28 cellular contexts compared by ENCODE assay signal in the genomic region with DNA sequence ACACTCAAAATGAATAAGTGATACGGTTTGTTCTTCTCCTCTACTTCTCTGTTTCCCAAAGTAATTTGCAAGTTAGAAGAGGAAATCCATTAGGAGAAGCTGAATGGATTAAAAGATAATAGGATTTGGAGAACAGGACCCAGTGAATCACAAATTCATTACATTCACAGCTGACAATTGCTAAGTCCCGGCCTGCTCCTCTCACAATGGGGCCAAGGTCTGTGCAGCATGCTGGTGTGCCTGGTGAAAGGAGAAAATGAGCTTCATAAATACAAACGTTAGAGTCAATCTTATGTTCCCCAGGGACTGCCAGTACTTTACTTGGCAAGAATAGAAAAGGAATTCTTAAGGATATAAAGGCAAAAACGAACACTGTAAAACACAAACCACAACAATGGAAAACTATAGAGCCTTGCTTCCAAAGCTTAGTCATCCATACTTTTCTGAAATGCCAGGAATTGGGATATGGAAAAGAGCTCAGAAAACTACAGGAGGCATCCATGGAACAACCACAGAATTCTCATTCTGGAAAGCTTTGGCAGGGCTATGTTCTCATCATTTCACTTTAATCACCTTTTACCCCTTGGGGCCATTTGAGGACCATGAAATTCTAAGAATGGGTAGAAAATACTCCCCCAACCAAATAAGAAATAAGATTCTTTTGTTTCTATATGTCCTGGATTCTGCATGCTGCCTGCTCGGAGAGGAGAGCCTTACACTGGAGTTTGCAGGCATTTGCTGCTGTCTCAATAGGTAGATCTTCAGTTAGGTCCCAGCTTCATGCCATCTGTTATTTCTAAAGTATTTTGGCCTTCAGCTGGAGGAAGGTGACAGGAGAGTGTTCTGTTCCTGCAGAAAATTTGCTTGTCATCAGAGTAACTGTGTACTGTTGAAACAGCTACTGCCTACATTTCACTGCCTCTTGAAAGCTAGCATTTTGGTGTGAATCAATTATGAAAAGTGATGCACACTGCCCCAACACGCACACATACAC.
DNase-seq lines count a peak whose midpoint lies in the region; ATAC-seq and TF ChIP-seq lines count a peak whose summit lies in the region.
"Had no signal": no experiment of that assay in that cellular context is flagged by ENCODE, and none has a peak within 500 bp of the region (broad histone marks: within the 10 kb centered on the region; RNA-seq: fewer than 3 reads in every experiment).

No MANE protein-coding gene starts in this region.

- H3K9me2 ChIP-seq in SK-N-SH (no peaks in the 10 kb centered on the region), PC-9 (ENCODE audit: insufficient read depth) (no peaks in the 10 kb centered on the region)

- intact Hi-C loops in PC-9 (cut with micrococcal nuclease; ENCODE audit: unreplicated experiment): no loop called here

- H3K9me3 Mint-ChIP-seq in glutamatergic neuron (ENCODE audit: unreplicated experiment): no peaks in the 10 kb centered on the region
- H3K9me3 Mint-ChIP-seq: activated T-cell treated with anti-CD3 and anti-CD28 coated beads, Interleukin-2, amount 50 U/mL, for 72 hours had no signal

- H3K4me3 Mint-ChIP-seq in glutamatergic neuron (ENCODE audit: unreplicated experiment): no peak overlapping the region
- H3K4me3 Mint-ChIP-seq: activated T-cell treated with anti-CD3 and anti-CD28 coated beads, Interleukin-2, amount 50 U/mL, for 72 hours; CD4-positive, alpha-beta T cell; memory B cell; WTC11 had no signal

- H3K4me1 ChIP-seq in SK-N-SH (ENCODE audit: control insufficient read depth in 1 of 2, insufficient read depth in 2 of 2, low read depth in 1 of 2, low read length in 1 of 2) (0 out of 4 replicates have a peak, but pooled peaks cover 0 to 5% of the 10 kb centered on the region in 2 experiments), PC-9 (replicated peaks; ENCODE audit: insufficient read depth) (no peaks in the 10 kb centered on the region)
- H3K4me1 ChIP-seq: esophagus squamous epithelium, transverse colon had no signal

- peak overlapping the region; percentile 35; the same call in 1 of the 2 replicates for H2AFZ ChIP-seq in SK-N-SH (ENCODE audit: low read depth)
- H2AFZ ChIP-seq in PC-9: no peak overlapping the region
- H2AFZ ChIP-seq: hepatocyte had no signal

- CTCF ChIA-PET in SK-N-SH (lab: Yijun Ruan, JAX) (no interaction called here), PC-9 (lab: Charles Lee) (no interaction called here)

- DNase-seq in SK-N-SH (no peak), WERI-Rb-1 (peak; percentile 80), glutamatergic neuron (no peak), superior temporal gyrus (ENCODE audit: extremely low spot score) (peak; percentile 39), PC-9 (no peak), DMS79 treated with DMSO at 0.1 percent for 48 hours (lab: John Stamatoyannopoulos, UW) (no peak), mesenteric fat pad (ENCODE audit: low spot score) (no peak)
- DNase-seq: activated naive CD4-positive, alpha-beta T cell treated with Interleukin-2 at 50 U/mL for 16 hours; activated T-cell treated with anti-CD3 and anti-CD28 coated beads, Interleukin-2, amount 50 U/mL, for 72 hours; AML-193; CD4-positive, alpha-beta T cell; cortex of kidney; esophagus squamous epithelium; left colon; MG63; NCI-H1417; NCI-H2107; NCI-H510A treated with DMSO at 0.1 percent for 48 hours; occipital lobe; SIG-M5; stimulated activated CD8-positive, alpha-beta memory T cell treated with anti-CD3 and anti-CD28 coated beads, Interleukin-4, amount 100 ng/mL, for 48 hours; transverse colon had no signal

- H3K9ac ChIP-seq in SK-N-SH: no peak overlapping the region

- POLR2A ChIA-PET in SK-N-SH (lab: Yijun Ruan, JAX) (no interaction called here), PC-9 (lab: Charles Lee; ENCODE audit: unreplicated experiment) (no interaction called here)

- H3K36me3 Mint-ChIP-seq in glutamatergic neuron (ENCODE audit: unreplicated experiment): no peaks in the 10 kb centered on the region
- H3K36me3 Mint-ChIP-seq: memory B cell had no signal

- ATAC-seq in SK-N-SH treated with all-trans-retinoic acid at 6 μM for 48 hours: no peak
- ATAC-seq: activated T-cell treated with anti-CD3 and anti-CD28 coated beads, Interleukin-2, amount 50 U/mL, for 72 hours; K562; left colon; WTC11 had no signal

- TF ChIP-seq RAD21 in SK-N-SH (IDR thresholded peaks at IDR 0.05; ENCODE audit: low read length): no peak

- H3K4me2 ChIP-seq in SK-N-SH: no peak overlapping the region
- H3K4me2 ChIP-seq in PC-9: no peak overlapping the region
- H3K4me2 ChIP-seq: hepatocyte had no signal

- no peaks in the 10 kb centered on the region for H3K27me3 Mint-ChIP-seq in glutamatergic neuron (ENCODE audit: unreplicated experiment)
- H3K27me3 Mint-ChIP-seq: CD4-positive, alpha-beta T cell; memory B cell had no signal

- no peak overlapping the region for H3K4me3 ChIP-seq in SK-N-SH (ENCODE audit: low read depth in 2 of 2, low read length in 1 of 2)
- no peak overlapping the region; the same call in 1 of the 2 replicates for H3K4me3 ChIP-seq in WERI-Rb-1 (ENCODE audit: low read depth, low read length)
- H3K4me3 ChIP-seq in PC-9: no peak overlapping the region
- H3K4me3 ChIP-seq: esophagus squamous epithelium, hepatocyte, K562, MG63, skin epidermis, transverse colon had no signal

- H3K36me3 ChIP-seq in SK-N-SH (replicated peaks in 1 of 2; ENCODE audit: control insufficient read depth in 1 of 2, insufficient read depth in 2 of 2, low read length in 1 of 2) (no peaks in the 10 kb centered on the region), WERI-Rb-1 (no peaks in the 10 kb centered on the region), PC-9 (ENCODE audit: low read depth) (no peaks in the 10 kb centered on the region)
- H3K36me3 ChIP-seq: esophagus squamous epithelium, MG63, transverse colon had no signal

- H3K79me2 ChIP-seq in SK-N-SH (ENCODE audit: insufficient read depth) (no peaks in the 10 kb centered on the region), PC-9 (ENCODE audit: low read depth) (no peaks in the 10 kb centered on the region)
- H3K79me2 ChIP-seq: hepatocyte had no signal

- no peak overlapping the region for H3K27ac ChIP-seq in SK-N-SH (ENCODE audit: low read depth in 2 of 2, low read length in 1 of 2)
- no peak overlapping the region for H3K27ac ChIP-seq in WERI-Rb-1
- no peak overlapping the region for H3K27ac ChIP-seq in PC-9
- H3K27ac ChIP-seq: esophagus squamous epithelium, hepatocyte, skin epidermis, transverse colon had no signal

- H4K20me1 ChIP-seq in SK-N-SH (ENCODE audit: insufficient read depth) (no peaks in the 10 kb centered on the region), PC-9 (ENCODE audit: insufficient read depth) (no peaks in the 10 kb centered on the region)

- no peak for TF ChIP-seq EP300 in SK-N-SH (IDR thresholded peaks at IDR 0.05; ENCODE audit: borderline replicate concordance in 1 of 2, low read depth in 1 of 2, low read length in 1 of 2)

- H3K27me3 ChIP-seq in SK-N-SH (ENCODE audit: insufficient read depth) (no peaks in the 10 kb centered on the region), WERI-Rb-1 (ENCODE audit: insufficient read depth, low read depth, severe bottlenecking) (no peaks in the 10 kb centered on the region), PC-9 (ENCODE audit: insufficient read depth, low read depth) (no peaks in the 10 kb centered on the region)
- H3K27me3 ChIP-seq: esophagus squamous epithelium, hepatocyte, MG63, transverse colon had no signal

- H3F3A ChIP-seq in SK-N-SH (replicated peaks; ENCODE audit: insufficient read depth): no peaks in the 10 kb centered on the region
- H3F3A ChIP-seq in PC-9 (ENCODE audit: insufficient read depth, low read depth): no peaks in the 10 kb centered on the region

- H3K9me3 ChIP-seq in SK-N-SH (no peaks in the 10 kb centered on the region), WERI-Rb-1 (ENCODE audit: severe bottlenecking) (no peaks in the 10 kb centered on the region), PC-9 (ENCODE audit: insufficient read depth, low read depth) (no peaks in the 10 kb centered on the region)
- H3K9me3 ChIP-seq: MG63, transverse colon had no signal

- peaks cover 4% of the 10 kb centered on the region for H3K4me1 Mint-ChIP-seq in glutamatergic neuron (ENCODE audit: low read depth, unreplicated experiment)
- H3K4me1 Mint-ChIP-seq: memory B cell had no signal

- peak overlapping the region; percentile 28 for H3K27ac Mint-ChIP-seq in glutamatergic neuron (ENCODE audit: unreplicated experiment)
- H3K27ac Mint-ChIP-seq: activated T-cell treated with anti-CD3 and anti-CD28 coated beads, Interleukin-2, amount 50 U/mL, for 72 hours; CD4-positive, alpha-beta T cell; memory B cell; WTC11 had no signal

- whole genome bisulfite sequencing in SK-N-SH (ENCODE audit: low lambda C conversion rate): 37% methylated on average over 6 of the region's 6 CpGs

- TF ChIP-seq CTCF in SK-N-SH (IDR thresholded peaks at IDR 0.05): no peak
- no peak for TF ChIP-seq CTCF in WERI-Rb-1 (IDR thresholded peaks at IDR 0.05; ENCODE audit: low read depth, low read length)
- TF ChIP-seq CTCF in glutamatergic neuron (IDR thresholded peaks at IDR 0.05; ENCODE audit: partially characterized antibody, unreplicated experiment): no peak
- TF ChIP-seq CTCF in PC-9 (conservative IDR thresholded peaks at IDR 0.05): no peak

- BruUV-seq in PC-9 (replicated peaks; lab: Mats Ljungman, UMichigan): no TSS peak

TF ChIP-seq in SK-N-SH, 30 proteins besides CTCF, POLR2A, EP300 and RAD21:
- no peak for TF ChIP-seq JUND (IDR thresholded peaks at IDR 0.05)
- TF ChIP-seq RXRA (IDR thresholded peaks at IDR 0.05; ENCODE audit: borderline replicate concordance, low read depth): no peak
- TF ChIP-seq, protein P1, sequence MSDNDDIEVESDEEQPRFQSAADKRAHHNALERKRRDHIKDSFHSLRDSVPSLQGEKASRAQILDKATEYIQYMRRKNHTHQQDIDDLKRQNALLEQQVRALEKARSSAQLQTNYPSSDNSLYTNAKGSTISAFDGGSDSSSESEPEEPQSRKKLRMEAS (IDR thresholded peaks at IDR 0.05; ENCODE audit: low read depth): no peak

TF ChIP-seq in SK-N-SH treated with all-trans-retinoic acid at 6 μM for 48 hours, 23 proteins besides CTCF, POLR2A, EP300 and RAD21 (continues in another document):
- no peak for TF ChIP-seq CSDC2 (CRISPR knock-in tag; IDR thresholded peaks at IDR 0.05)
- TF ChIP-seq, protein P2, sequence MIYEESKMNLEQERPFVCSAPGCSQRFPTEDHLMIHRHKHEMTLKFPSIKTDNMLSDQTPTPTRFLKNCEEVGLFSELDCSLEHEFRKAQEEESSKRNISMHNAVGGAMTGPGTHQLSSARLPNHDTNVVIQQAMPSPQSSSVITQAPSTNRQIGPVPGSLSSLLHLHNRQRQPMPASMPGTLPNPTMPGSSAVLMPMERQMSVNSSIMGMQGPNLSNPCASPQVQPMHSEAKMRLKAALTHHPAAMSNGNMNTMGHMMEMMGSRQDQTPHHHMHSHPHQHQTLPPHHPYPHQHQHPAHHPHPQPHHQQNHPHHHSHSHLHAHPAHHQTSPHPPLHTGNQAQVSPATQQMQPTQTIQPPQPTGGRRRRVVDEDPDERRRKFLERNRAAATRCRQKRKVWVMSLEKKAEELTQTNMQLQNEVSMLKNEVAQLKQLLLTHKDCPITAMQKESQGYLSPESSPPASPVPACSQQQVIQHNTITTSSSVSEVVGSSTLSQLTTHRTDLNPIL (CRISPR knock-in tag; IDR thresholded peaks at IDR 0.05; ENCODE audit: low read depth): no peak

Comparison
In these comparisons a context has a peak if more than half of its experiments do, and no peak if none do; other contexts are left out.
1. DNase-seq: peak in WERI-Rb-1 (single experiment) and superior temporal gyrus (single experiment); none in SK-N-SH (single experiment), glutamatergic neuron (single experiment), PC-9 (0 of 2), DMS79 treated with DMSO at 0.1 percent for 48 hours (single experiment) and mesenteric fat pad (single experiment).